9 cellular contexts compared by ENCODE assay signal in the genomic region with DNA sequence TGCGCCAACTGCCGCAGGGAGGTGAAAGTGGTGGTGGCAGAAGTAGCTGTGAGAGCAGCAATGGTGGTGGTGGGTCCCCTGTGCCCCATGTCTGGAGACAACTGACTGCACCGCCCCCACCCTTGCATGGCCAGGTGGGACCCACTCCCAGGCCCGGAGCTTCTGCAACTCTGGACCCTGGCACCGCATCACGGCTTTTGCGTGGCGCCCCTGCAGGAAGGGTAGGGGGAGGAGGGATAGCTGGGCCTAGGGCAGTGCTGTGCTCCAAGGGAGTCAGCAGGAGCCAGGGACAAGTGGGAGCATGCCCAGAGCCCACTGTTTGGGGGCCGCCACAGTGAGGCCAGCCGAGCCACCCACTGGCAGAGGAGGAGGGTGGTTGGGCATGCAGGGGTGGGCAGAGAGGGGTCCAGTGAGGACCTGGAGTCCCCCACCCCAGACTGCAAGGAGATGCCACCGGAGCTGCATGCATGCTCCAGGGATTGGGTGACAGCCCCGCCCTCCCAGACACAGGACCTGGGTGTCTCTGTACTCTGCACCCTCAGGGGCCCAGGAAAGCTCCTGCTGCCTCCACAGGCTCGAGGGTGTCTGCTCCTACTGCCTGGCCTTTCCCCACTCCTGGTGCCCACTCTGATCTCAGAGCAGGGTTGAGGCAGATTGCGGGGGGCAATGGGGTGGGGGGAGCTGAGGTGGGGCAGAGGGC.
"Had no signal": no experiment of that assay in that cellular context is flagged by ENCODE, and none has a peak within 500 bp of the region (broad histone marks: within the 10 kb centered on the region; RNA-seq: fewer than 3 reads in every experiment).

No MANE protein-coding gene starts in this region.

- H3K4me2 ChIP-seq: KMS-11 had no signal

- FAIRE-seq: H54, HTR-8/SVneo had no signal

- DNase-seq: GM23248, GOT3, H9, HCEC 1CT, KBM-7 had no signal

- H3K4me3 ChIP-seq: GM23248 had no signal

- H2AFZ ChIP-seq: GM23248 had no signal

- H3K9ac ChIP-seq: GM23248, KMS-11 had no signal

- H3K27ac ChIP-seq: GM23248, HL-60, KMS-11 had no signal
